ENCODE assay signal across 1 cellular context in genomic region chr1:151198254-151199127, GRCh38.
TF ChIP-seq lines count a peak whose summit lies in the region.

Gene PIP5K1A, plus strand, starts transcription at chr1:151198552. Its CDS starts 445 bp downstream, at chr1:151198997.

TF ChIP-seq in HepG2, 621 proteins besides CTCF, POLR2A, EP300 and RAD21 (continued from another document):
- TF ChIP-seq, protein P1, sequence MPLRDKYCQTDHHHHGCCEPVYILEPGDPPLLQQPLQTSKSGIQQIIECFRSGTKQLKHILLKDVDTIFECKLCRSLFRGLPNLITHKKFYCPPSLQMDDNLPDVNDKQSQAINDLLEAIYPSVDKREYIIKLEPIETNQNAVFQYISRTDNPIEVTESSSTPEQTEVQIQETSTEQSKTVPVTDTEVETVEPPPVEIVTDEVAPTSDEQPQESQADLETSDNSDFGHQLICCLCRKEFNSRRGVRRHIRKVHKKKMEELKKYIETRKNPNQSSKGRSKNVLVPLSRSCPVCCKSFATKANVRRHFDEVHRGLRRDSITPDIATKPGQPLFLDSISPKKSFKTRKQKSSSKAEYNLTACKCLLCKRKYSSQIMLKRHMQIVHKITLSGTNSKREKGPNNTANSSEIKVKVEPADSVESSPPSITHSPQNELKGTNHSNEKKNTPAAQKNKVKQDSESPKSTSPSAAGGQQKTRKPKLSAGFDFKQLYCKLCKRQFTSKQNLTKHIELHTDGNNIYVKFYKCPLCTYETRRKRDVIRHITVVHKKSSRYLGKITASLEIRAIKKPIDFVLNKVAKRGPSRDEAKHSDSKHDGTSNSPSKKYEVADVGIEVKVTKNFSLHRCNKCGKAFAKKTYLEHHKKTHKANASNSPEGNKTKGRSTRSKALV (CRISPR knock-in tag; IDR thresholded peaks at IDR 0.05): no peak
- TF ChIP-seq KDM5A (IDR thresholded peaks at IDR 0.05; ENCODE audit: borderline replicate concordance, low read length) (peak; percentile 80), SAP130 (CRISPR knock-in tag; IDR thresholded peaks at IDR 0.05; ENCODE audit: low read depth) (peak; percentile 43; the same call in 1 of the 2 replicates), TEAD3 (CRISPR knock-in tag; optimal IDR thresholded peaks at IDR 0.05; ENCODE audit: borderline replicate concordance) (peak; percentile 0)
